ENCODE assay signal across 14 cellular contexts in the genomic region with DNA sequence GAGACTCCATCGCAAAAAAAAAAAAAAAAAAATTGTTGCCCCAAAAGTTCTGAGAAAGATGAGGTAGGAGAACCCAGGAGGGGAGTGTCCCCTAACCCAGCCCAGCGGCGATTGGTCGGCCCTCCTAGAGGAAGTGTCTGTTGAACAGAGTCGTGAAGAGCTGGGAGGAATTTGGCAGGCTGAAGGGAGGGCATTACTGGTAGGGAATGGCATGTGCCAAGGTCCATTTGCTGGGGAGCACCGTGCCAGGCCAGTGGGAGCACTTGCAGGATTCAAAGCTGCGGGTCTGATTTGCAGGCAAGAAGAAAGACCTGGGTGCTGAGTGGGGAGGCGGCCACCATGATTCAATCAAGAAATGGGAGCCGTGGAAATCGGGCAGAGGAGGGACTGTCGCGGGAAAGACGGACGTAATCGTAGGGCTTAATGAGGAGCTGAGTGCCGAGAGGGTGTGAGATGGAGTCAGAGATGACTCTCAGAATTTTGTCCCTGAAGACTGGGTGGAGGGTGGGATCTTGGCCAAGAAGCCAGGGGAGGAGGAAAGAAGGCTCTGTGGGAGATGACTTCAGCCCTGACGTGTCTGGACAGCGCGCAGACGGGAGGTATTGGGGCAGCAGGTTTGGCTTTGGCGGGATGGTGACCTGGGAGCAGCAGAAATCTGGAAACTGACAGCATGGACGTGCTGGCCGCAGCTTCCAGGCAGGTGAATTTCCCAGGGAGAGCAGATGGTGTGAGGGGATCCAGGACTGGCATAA. TPM values are rescaled to one million over a fixed set of nuclear protein-coding genes. Genes with fewer than 3 reads are reported as not detected.
DNase-seq lines count a peak whose midpoint lies in the region; ATAC-seq and TF ChIP-seq lines count a peak whose summit lies in the region.
"Had no signal": no experiment of that assay in that cellular context is flagged by ENCODE, and none has a peak within 500 bp of the region (broad histone marks: within the 10 kb centered on the region; RNA-seq: fewer than 3 reads in every experiment).

No MANE protein-coding gene starts in this region.

- peak; percentile 53 to 65 for ATAC-seq in gastrocnemius medialis
- no peak for ATAC-seq in HG02571 (IDR thresholded peaks at IDR 0.05; ENCODE audit: unreplicated experiment)
- ATAC-seq: activated CD8-positive, alpha-beta T cell treated with anti-CD3 and anti-CD28 coated beads for 36 hours had no signal

- peaks cover 15% of the 10 kb centered on the region for H3K4me1 Mint-ChIP-seq in brain

- TF ChIP-seq CTCF in brain (conservative IDR thresholded peaks at IDR 0.05) (no peak), left ventricle myocardium inferior (IDR thresholded peaks at IDR 0.05; ENCODE audit: borderline replicate concordance) (no peak), gastrocnemius medialis (IDR thresholded peaks at IDR 0.05 in 4 of 5, conservative IDR thresholded peaks at IDR 0.05 in 1 of 5) (no peak)

- peaks cover 32% of the 10 kb centered on the region for H3K4me1 ChIP-seq in left ventricle myocardium inferior
- H3K4me1 ChIP-seq in gastrocnemius medialis: no peaks in the 10 kb centered on the region

- peak; percentile 8 for DNase-seq in H7
- peak; percentile 57 for DNase-seq in left ventricle myocardium inferior
- DNase-seq in gastrocnemius medialis: peak; percentile 18 to 65
- no peak for DNase-seq in DMS153 (lab: John Stamatoyannopoulos, UW)
- no peak for DNase-seq in HK-2 (ENCODE audit: unreplicated experiment)
- no peak for DNase-seq in stimulated activated CD4-positive, alpha-beta T cell treated with anti-CD3 and anti-CD28 coated beads, Interleukin-4, amount 100 ng/mL, for 1 hour
- DNase-seq: activated CD8-positive, alpha-beta T cell treated with anti-CD3 and anti-CD28 coated beads for 36 hours; foreskin melanocyte; GF-D8; Karpas-422; stimulated activated CD4-positive, alpha-beta T cell treated with anti-CD3 and anti-CD28 coated beads, Interleukin-15, amount 100 ng/mL, for 24 hours; stimulated activated CD8-positive, alpha-beta memory T cell treated with anti-CD3 and anti-CD28 coated beads, Interleukin-4, amount 100 ng/mL, for 48 hours had no signal

- intact Hi-C loops in left ventricle myocardium inferior (cut with micrococcal nuclease) (no loop called here), gastrocnemius medialis (cut with DNase I; ENCODE audit: low total_unique reads) (no loop called here)

- in situ Hi-C loops in gastrocnemius medialis (cut with MboI; ENCODE audit: low sequenced_read_pairs in 4 of 4): no loop called here

- H3K9me3 ChIP-seq in left ventricle myocardium inferior (replicated peaks): no peaks in the 10 kb centered on the region
- H3K9me3 ChIP-seq in gastrocnemius medialis: no peaks in the 10 kb centered on the region

- H3K27me3 ChIP-seq in H7 (ENCODE audit: control insufficient read depth, insufficient read depth, low read length): no peaks in the 10 kb centered on the region
- H3K27me3 ChIP-seq in left ventricle myocardium inferior (ENCODE audit: low read depth): no peaks in the 10 kb centered on the region
- no peaks in the 10 kb centered on the region for H3K27me3 ChIP-seq in gastrocnemius medialis

- H3K27me3 Mint-ChIP-seq in brain: no peaks in the 10 kb centered on the region
- H3K27me3 Mint-ChIP-seq: activated CD8-positive, alpha-beta T cell treated with anti-CD3 and anti-CD28 coated beads for 36 hours had no signal

- H3K36me3 ChIP-seq in H7 (replicated peaks; ENCODE audit: control insufficient read depth, insufficient read depth, low read length): no peaks in the 10 kb centered on the region; the same call in 1 of the 2 replicates
- H3K36me3 ChIP-seq in left ventricle myocardium inferior: no peaks in the 10 kb centered on the region
- H3K36me3 ChIP-seq in gastrocnemius medialis: no peaks in the 10 kb centered on the region

- peaks cover 0 to 10% (median 4%) of the 10 kb centered on the region in 5 experiments for H3K9me3 Mint-ChIP-seq in brain
- H3K9me3 Mint-ChIP-seq: activated CD8-positive, alpha-beta T cell treated with anti-CD3 and anti-CD28 coated beads for 36 hours had no signal

- TF ChIP-seq POLR2A in gastrocnemius medialis (IDR thresholded peaks at IDR 0.05): no peak

- H3K4me3 ChIP-seq in H7 (ENCODE audit: insufficient read depth, low read depth, low read length) (no peak overlapping the region), left ventricle myocardium inferior (no peak overlapping the region), gastrocnemius medialis (no peak overlapping the region)

- peak overlapping the region; percentile 6 to 76 (median 33) for H3K27ac Mint-ChIP-seq in brain
- H3K27ac Mint-ChIP-seq: activated CD8-positive, alpha-beta T cell treated with anti-CD3 and anti-CD28 coated beads for 36 hours had no signal

- no peak overlapping the region for H3K4me3 Mint-ChIP-seq in brain
- H3K4me3 Mint-ChIP-seq: activated CD8-positive, alpha-beta T cell treated with anti-CD3 and anti-CD28 coated beads for 36 hours had no signal

- H3K36me3 Mint-ChIP-seq in brain: peaks cover 59% of the 10 kb centered on the region

- H3K27ac ChIP-seq in left ventricle myocardium inferior (replicated peaks) (peak overlapping the region; percentile 42), gastrocnemius medialis (no peak overlapping the region)

RNA-seq across cellular contexts. Expression of gene CERS4, which starts 15.4 kb away (rescaled TPM):
- 116 and 117 TPM in 2 replicates for total RNA-seq in H7 (2014; rRNA removed; shearing (Covaris generic))
- 195 TPM for polyA plus RNA-seq in brain (ENCODE audit: insufficient read depth, low read depth, low replicate concordance)
- total RNA-seq in left ventricle myocardium inferior: 16.5 TPM
- total RNA-seq in gastrocnemius medialis: 1 to 10 TPM; 2.1 to 4.0 (median 2.7) TPM

Comparison
In these comparisons a context has a peak if more than half of its experiments do, and no peak if none do; other contexts are left out.
1. DNase-seq: peak in H7 (single experiment), left ventricle myocardium inferior (single experiment) and gastrocnemius medialis (2 of 2); none in DMS153 (single experiment), HK-2 (single experiment) and stimulated activated CD4-positive, alpha-beta T cell treated with anti-CD3 and anti-CD28 coated beads, Interleukin-4, amount 100 ng/mL, for 1 hour (single experiment).